ENCODE assay signal across 16 cellular contexts in genomic region chr6:77451466-77451865, GRCh38. TPM values are rescaled to one million over a fixed set of nuclear protein-coding genes. Genes with fewer than 3 reads are reported as not detected.
DNase-seq lines count a peak whose midpoint lies in the region; ATAC-seq and TF ChIP-seq lines count a peak whose summit lies in the region.
"Had no signal": no experiment of that assay in that cellular context is flagged by ENCODE, and none has a peak within 500 bp of the region (broad histone marks: within the 10 kb centered on the region; RNA-seq: fewer than 3 reads in every experiment).

No MANE protein-coding gene starts in this region.

- intact Hi-C loops in Right ventricle myocardium superior (cut with DNase I), result no loop called here
- intact Hi-C loops in Right ventricle myocardium inferior (cut with DNase I), result loop anchor here (10.0 kb wide), 3 partner anchors 107 to 757 kb away; no protein-coding TSS in a partner anchor
- intact Hi-C loops in Calu3 (cut with micrococcal nuclease; ENCODE audit: unreplicated experiment), result loop anchor here (5.0 to 10.0 kb wide), 3 partner anchors 204 to 447 kb away; no protein-coding TSS in a partner anchor

- H2AFZ ChIP-seq in smooth muscle cell (ENCODE audit: low read depth), result peak overlapping the region; percentile 40

- H3K4me3 Mint-ChIP-seq in Calu3 (ENCODE audit: low read depth, unreplicated experiment), result no peak overlapping the region
- no peak overlapping the region for H3K4me3 Mint-ChIP-seq in stimulated activated naive CD8-positive, alpha-beta T cell treated with anti-CD3 and anti-CD28 coated beads, Interleukin-15, amount 100 ng/mL, for 72 hours
- H3K4me3 Mint-ChIP-seq: CD14-positive monocyte; CD8-positive, alpha-beta T cell had no signal

- CTCF ChIA-PET in Calu3 (lab: Charles Lee), result no interaction called here

- DNase-seq in Right ventricle myocardium superior, result no peak
- DNase-seq in Right ventricle myocardium inferior (ENCODE audit: missing footprints), result no peak
- peak; percentile 30 for DNase-seq in fibroblast of villous mesenchyme (ENCODE audit: low read depth)
- DNase-seq in smooth muscle cell (lab: John Stamatoyannopoulos, UW; ENCODE audit: unreplicated experiment), result no peak
- no peak for DNase-seq in Calu3
- no peak for DNase-seq in stimulated activated naive CD8-positive, alpha-beta T cell treated with anti-CD3 and anti-CD28 coated beads, Interleukin-15, amount 100 ng/mL, for 72 hours
- DNase-seq in left lobe of liver (ENCODE audit: low spot score), result no peak
- DNase-seq: 8988T; CD8-positive, alpha-beta T cell; COR-L47 had no signal

- H3K4me1 Mint-ChIP-seq in Calu3 (ENCODE audit: low read depth, unreplicated experiment), result no peaks in the 10 kb centered on the region
- no peaks in the 10 kb centered on the region for H3K4me1 Mint-ChIP-seq in stimulated activated naive CD8-positive, alpha-beta T cell treated with anti-CD3 and anti-CD28 coated beads, Interleukin-15, amount 100 ng/mL, for 72 hours
- H3K4me1 Mint-ChIP-seq: CD14-positive monocyte had no signal

- H3K4me1 ChIP-seq in smooth muscle cell (ENCODE audit: low read depth), result no peaks in the 10 kb centered on the region
- H3K4me1 ChIP-seq: BLaER1, HAP-1 had no signal

- no peak overlapping the region for H3K27ac Mint-ChIP-seq in Calu3 (ENCODE audit: unreplicated experiment)
- no peak overlapping the region for H3K27ac Mint-ChIP-seq in stimulated activated naive CD8-positive, alpha-beta T cell treated with anti-CD3 and anti-CD28 coated beads, Interleukin-15, amount 100 ng/mL, for 72 hours
- H3K27ac Mint-ChIP-seq: CD14-positive monocyte; CD8-positive, alpha-beta T cell had no signal

- H3K36me3 Mint-ChIP-seq in Calu3 (ENCODE audit: insufficient read depth, unreplicated experiment), result no peaks in the 10 kb centered on the region
- H3K36me3 Mint-ChIP-seq: CD14-positive monocyte; CD8-positive, alpha-beta T cell had no signal

- 95% methylated on average over 4 of the region's 4 CpGs for WGBS in smooth muscle cell (ENCODE audit: low lambda C conversion rate)

- H3K36me3 ChIP-seq in smooth muscle cell (ENCODE audit: low read depth), result no peaks in the 10 kb centered on the region
- H3K36me3 ChIP-seq: BLaER1, HAP-1 had no signal

- H3K9me3 ChIP-seq in smooth muscle cell (replicated peaks; ENCODE audit: low read depth), result no peaks in the 10 kb centered on the region
- H3K9me3 ChIP-seq: BLaER1, HAP-1 had no signal

- no peaks in the 10 kb centered on the region for H3K9me3 Mint-ChIP-seq in Calu3 (ENCODE audit: low read depth, unreplicated experiment)
- no peaks in the 10 kb centered on the region for H3K9me3 Mint-ChIP-seq in stimulated activated naive CD8-positive, alpha-beta T cell treated with anti-CD3 and anti-CD28 coated beads, Interleukin-15, amount 100 ng/mL, for 72 hours
- H3K9me3 Mint-ChIP-seq: CD14-positive monocyte; CD8-positive, alpha-beta T cell had no signal

- H3K4me3 ChIP-seq in fibroblast of villous mesenchyme (ENCODE audit: low read depth, low read length) (no peak overlapping the region), smooth muscle cell (no peak overlapping the region)
- H3K4me3 ChIP-seq: BLaER1, HAP-1 had no signal

- no TSS peak for BruUV-seq in Calu3 (replicated peaks; lab: Mats Ljungman, UMichigan)

- no peak overlapping the region for H3K27ac ChIP-seq in smooth muscle cell (ENCODE audit: low read depth)
- H3K27ac ChIP-seq: BLaER1 had no signal

- TF ChIP-seq CTCF in fibroblast of villous mesenchyme (IDR thresholded peaks at IDR 0.05; ENCODE audit: insufficient read depth, low read depth, low read length), result no peak
- TF ChIP-seq CTCF in smooth muscle cell (IDR thresholded peaks at IDR 0.05; ENCODE audit: borderline replicate concordance, insufficient read depth, poor library complexity, severe bottlenecking), result no peak
- no peak for TF ChIP-seq CTCF in Calu3 (IDR thresholded peaks at IDR 0.05; ENCODE audit: unreplicated experiment)

- H3K79me2 ChIP-seq in smooth muscle cell (ENCODE audit: low read depth), result no peaks in the 10 kb centered on the region

- no peaks in the 10 kb centered on the region for H3F3A ChIP-seq in smooth muscle cell (ENCODE audit: low read depth)

- peak; percentile 34 for ATAC-seq in Right ventricle myocardium superior (ENCODE audit: poor library complexity)
- ATAC-seq in Right ventricle myocardium inferior, result no peak
- no peak for ATAC-seq in stimulated activated naive CD8-positive, alpha-beta T cell treated with anti-CD3 and anti-CD28 coated beads, Interleukin-15, amount 100 ng/mL, for 72 hours
- ATAC-seq in left lobe of liver, result no peak
- ATAC-seq: CD8-positive, alpha-beta T cell had no signal

- H4K20me1 ChIP-seq in smooth muscle cell (ENCODE audit: low read depth), result no peaks in the 10 kb centered on the region
- H4K20me1 ChIP-seq: BLaER1 had no signal

- no peak overlapping the region for H3K4me2 ChIP-seq in smooth muscle cell
- H3K4me2 ChIP-seq: BLaER1 had no signal

- no peak overlapping the region for H3K9ac ChIP-seq in smooth muscle cell (ENCODE audit: low read depth)
- H3K9ac ChIP-seq: BLaER1 had no signal

- no peaks in the 10 kb centered on the region for H3K27me3 Mint-ChIP-seq in Calu3 (ENCODE audit: unreplicated experiment)
- H3K27me3 Mint-ChIP-seq in stimulated activated naive CD8-positive, alpha-beta T cell treated with anti-CD3 and anti-CD28 coated beads, Interleukin-15, amount 100 ng/mL, for 72 hours, result no peaks in the 10 kb centered on the region

- no peaks in the 10 kb centered on the region for H3K27me3 ChIP-seq in smooth muscle cell (ENCODE audit: low read depth)
- H3K27me3 ChIP-seq: BLaER1 had no signal

RNA-seq across cellular contexts. Expression of gene HTR1B, which starts 11.8 kb away (rescaled TPM):
- total RNA-seq in Right ventricle myocardium superior (not detected), Right ventricle myocardium inferior (not detected), fibroblast of villous mesenchyme (8.2 and 9.7 TPM in 2 replicates), smooth muscle cell (0.13 TPM in 1 of 2 replicates, not detected in the other), Calu3 (2022) (0.17 TPM in 1 of 2 replicates, not detected in the other), left lobe of liver (not detected)
- 0.13 TPM in 1 of 2 replicates, not detected in the other for polyA plus RNA-seq in smooth muscle cell
- total RNA-seq: A673; CD8-positive, alpha-beta T cell; H4; HT-29 had no signal
- polyA plus RNA-seq: CD14-positive monocyte had no signal
